Comparison of ENCODE assay signal across 1 cellular context in genomic region chr12:24955853-24956252, GRCh38.
TF ChIP-seq lines count a peak whose summit lies in the region.

No MANE protein-coding gene starts in this region.

TF ChIP-seq in GM12878, 131 proteins besides CTCF, POLR2A, EP300 and RAD21:
- TF ChIP-seq REST (IDR thresholded peaks at IDR 0.05; ENCODE audit: low read depth, low read length), result no peak
- TF ChIP-seq TBL1XR1 (IDR thresholded peaks at IDR 0.05; ENCODE audit: low read depth, low read length), result no peak
- no peak for TF ChIP-seq BCLAF1 (IDR thresholded peaks at IDR 0.05)
- no peak for TF ChIP-seq PKNOX1 (IDR thresholded peaks at IDR 0.05)
- TF ChIP-seq NRF1 (conservative IDR thresholded peaks at IDR 0.05; ENCODE audit: low read depth, low read length), result no peak
- no peak for TF ChIP-seq NR2F1 (conservative IDR thresholded peaks at IDR 0.05)
- TF ChIP-seq BCL11A (IDR thresholded peaks at IDR 0.05; ENCODE audit: low read depth, low read length), result no peak
- TF ChIP-seq NR2C2 (IDR thresholded peaks at IDR 0.05; ENCODE audit: borderline replicate concordance, control insufficient read depth, insufficient read length, low read depth), result no peak
- TF ChIP-seq SMAD5 (IDR thresholded peaks at IDR 0.05; ENCODE audit: low read depth), result no peak
- no peak for TF ChIP-seq KDM1A (IDR thresholded peaks at IDR 0.05; ENCODE audit: borderline replicate concordance)
- TF ChIP-seq PRDM15 (CRISPR knock-in tag; IDR thresholded peaks at IDR 0.05), result no peak
- no peak for TF ChIP-seq ZNF24 (IDR thresholded peaks at IDR 0.05)
- no peak for TF ChIP-seq BHLHE40 (IDR thresholded peaks at IDR 0.05; ENCODE audit: borderline replicate concordance in 1 of 2, low read depth in 2 of 2, low read length in 1 of 2)
- TF ChIP-seq ZNF217 (IDR thresholded peaks at IDR 0.05), result no peak
- no peak for TF ChIP-seq ZBTB40 (IDR thresholded peaks at IDR 0.05; ENCODE audit: borderline replicate concordance)
- no peak for TF ChIP-seq FOS (IDR thresholded peaks at IDR 0.05; ENCODE audit: borderline replicate concordance, extremely low read depth, insufficient read length)
- TF ChIP-seq ATF2 (IDR thresholded peaks at IDR 0.05; ENCODE audit: low read length), result no peak
